1 cellular context compared by ENCODE assay signal in genomic region chr5:136768457-136768856, GRCh38.
TF ChIP-seq lines count a peak whose summit lies in the region.

No MANE protein-coding gene starts in this region.

TF ChIP-seq in H1, 55 proteins besides CTCF, POLR2A, EP300 and RAD21 (continued from another document):
- TF ChIP-seq CHD7 (IDR thresholded peaks at IDR 0.05; ENCODE audit: insufficient replicate concordance, low read length) (no peak), SP2 (IDR thresholded peaks at IDR 0.05; ENCODE audit: low read length) (no peak), FOSL1 (IDR thresholded peaks at IDR 0.05; ENCODE audit: insufficient read depth, low read depth, low read length) (no peak), SP4 (IDR thresholded peaks at IDR 0.05; ENCODE audit: low read length) (no peak), PHF8 (conservative IDR thresholded peaks at IDR 0.05; ENCODE audit: low read depth, low read length) (no peak), GTF2F1 (IDR thresholded peaks at IDR 0.05; ENCODE audit: borderline replicate concordance, low read depth, low read length) (no peak), SAP30 (IDR thresholded peaks at IDR 0.05; ENCODE audit: insufficient read depth, insufficient replicate concordance, low read length) (no peak), RXRA (IDR thresholded peaks at IDR 0.05; ENCODE audit: insufficient read depth, low read depth, low read length) (no peak), CHD1 (IDR thresholded peaks at IDR 0.05; ENCODE audit: low read depth, low read length) (no peak)
